16 cellular contexts compared by ENCODE assay signal in genomic region chrX:12383196-12383595, GRCh38.
DNase-seq lines count a peak whose midpoint lies in the region; FAIRE-seq and TF ChIP-seq lines count a peak whose summit lies in the region.
"Had no signal": no experiment of that assay in that cellular context is flagged by ENCODE, and none has a peak within 500 bp of the region (broad histone marks: within the 10 kb centered on the region; RNA-seq: fewer than 3 reads in every experiment).

No MANE protein-coding gene starts in this region.

- no peaks in the 10 kb centered on the region for H3K36me3 ChIP-seq in kidney epithelial cell (ENCODE audit: control insufficient read depth, insufficient read depth, low read length)

- no peak for FAIRE-seq in GM12891 (lab: Jason Lieb, UNC)

- no peak for TF ChIP-seq POLR2A in GM12891 (IDR thresholded peaks at IDR 0.05; ENCODE audit: low read depth, low read length)

- in situ Hi-C loops in astrocyte of the spinal cord (cut with HindIII; ENCODE audit: low sequenced_read_pairs): no loop called here

- POLR2A ChIA-PET in HEK293T (lab: Yijun Ruan, JAX): no interaction called here

- DNase-seq in HEK293T (ENCODE audit: extremely low spot score): peak; percentile 36
- DNase-seq in astrocyte of the spinal cord (ENCODE audit: low read depth, low spot score): no peak
- no peak for DNase-seq in kidney epithelial cell (ENCODE audit: low read depth)
- DNase-seq in GM19240 (ENCODE audit: insufficient read length, low spot score): no peak
- DNase-seq in mesenteric fat pad (ENCODE audit: low spot score): no peak
- DNase-seq in GM12891 (ENCODE audit: insufficient read length, low spot score): no peak
- no peak for DNase-seq in SW480 (ENCODE audit: low spot score)
- DNase-seq: activated CD8-positive, alpha-beta T cell treated with anti-CD3 and anti-CD28 coated beads for 36 hours; activated effector memory CD4-positive, alpha-beta T cell treated with anti-CD3 and anti-CD28 coated beads, Interleukin-2, amount 50 U/mL, for 16 hours; CD8-positive, alpha-beta T cell; left ventricle myocardium superior; NCI-H1048; NCI-H2227 treated with DMSO at 0.1 percent for 48 hours; T-helper 9 cell had no signal

- TF ChIP-seq CTCF in C4-2B (conservative IDR thresholded peaks at IDR 0.05): peak; percentile 38
- TF ChIP-seq CTCF in astrocyte of the spinal cord (IDR thresholded peaks at IDR 0.05; ENCODE audit: low read depth, low read length): peak; percentile 21
- TF ChIP-seq CTCF in kidney epithelial cell (IDR thresholded peaks at IDR 0.05; ENCODE audit: insufficient read depth, low read length, poor library complexity, severe bottlenecking): peak; percentile 37

- H3K4me3 ChIP-seq in astrocyte of the spinal cord (ENCODE audit: low read depth, low read length) (no peak overlapping the region), kidney epithelial cell (ENCODE audit: low read depth, low read length) (no peak overlapping the region)
- H3K4me3 ChIP-seq: hepatocyte had no signal

- CTCF ChIA-PET in HEK293T (lab: Yijun Ruan, JAX): no interaction called here

- no peak overlapping the region for H3K27ac ChIP-seq in C4-2B
- H3K27ac ChIP-seq: hepatocyte had no signal

- H3K27me3 ChIP-seq in kidney epithelial cell (ENCODE audit: control insufficient read depth, insufficient read depth, low read length): no peaks in the 10 kb centered on the region
- H3K27me3 ChIP-seq: hepatocyte had no signal

TF ChIP-seq in HEK293T, 16 proteins besides CTCF, POLR2A, EP300 and RAD21:
- TF ChIP-seq SP1 (IDR thresholded peaks at IDR 0.05) (no peak), LEF1 (IDR thresholded peaks at IDR 0.05; ENCODE audit: borderline replicate concordance) (no peak), BHLHE40 (IDR thresholded peaks at IDR 0.05; ENCODE audit: borderline replicate concordance) (no peak), L3MBTL2 (conservative IDR thresholded peaks at IDR 0.05) (no peak), ZNF384 (IDR thresholded peaks at IDR 0.05) (no peak), FOXA1 (IDR thresholded peaks at IDR 0.05) (no peak)
- TF ChIP-seq, protein P1, sequence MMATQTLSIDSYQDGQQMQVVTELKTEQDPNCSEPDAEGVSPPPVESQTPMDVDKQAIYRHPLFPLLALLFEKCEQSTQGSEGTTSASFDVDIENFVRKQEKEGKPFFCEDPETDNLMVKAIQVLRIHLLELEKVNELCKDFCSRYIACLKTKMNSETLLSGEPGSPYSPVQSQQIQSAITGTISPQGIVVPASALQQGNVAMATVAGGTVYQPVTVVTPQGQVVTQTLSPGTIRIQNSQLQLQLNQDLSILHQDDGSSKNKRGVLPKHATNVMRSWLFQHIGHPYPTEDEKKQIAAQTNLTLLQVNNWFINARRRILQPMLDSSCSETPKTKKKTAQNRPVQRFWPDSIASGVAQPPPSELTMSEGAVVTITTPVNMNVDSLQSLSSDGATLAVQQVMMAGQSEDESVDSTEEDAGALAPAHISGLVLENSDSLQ (IDR thresholded peaks at IDR 0.05): no peak

TF ChIP-seq in GM12891, 5 proteins besides CTCF, POLR2A, EP300 and RAD21:
- TF ChIP-seq POU2F2 (IDR thresholded peaks at IDR 0.05; ENCODE audit: low read depth, low read length): no peak
TF ChIP-seq in GM12891: peak in this region for 0.
